Comparison of ENCODE assay signal across 24 cellular contexts in genomic region chr12:12947902-12948301, GRCh38. TPM values are rescaled to one million over a fixed set of nuclear protein-coding genes. Genes with fewer than 3 reads are reported as not detected.
DNase-seq lines count a peak whose midpoint lies in the region; TF ChIP-seq lines count a peak whose summit lies in the region.
"Had no signal": no experiment of that assay in that cellular context is flagged by ENCODE, and none has a peak within 500 bp of the region (broad histone marks: within the 10 kb centered on the region; RNA-seq: fewer than 3 reads in every experiment).

No MANE protein-coding gene starts in this region.

- TF ChIP-seq CTCF in liver (IDR thresholded peaks at IDR 0.05; ENCODE audit: low read depth, low read length, missing input control) (no peak), chondrocyte (IDR thresholded peaks at IDR 0.05) (no peak)

- no peaks in the 10 kb centered on the region for H3K36me3 ChIP-seq in liver (ENCODE audit: control insufficient read depth in 4 of 4, insufficient read depth in 3 of 4, low read depth in 1 of 4, low read length in 3 of 4)
- H3K36me3 ChIP-seq: SJCRH30 had no signal

- no peak overlapping the region for H3K4me3 Mint-ChIP-seq in chondrocyte (ENCODE audit: unreplicated experiment)
- H3K4me3 Mint-ChIP-seq: CD4-positive, alpha-beta memory T cell had no signal

- no peak overlapping the region for H3K4me3 ChIP-seq in liver (ENCODE audit: low read depth in 1 of 3, low read length in 3 of 3)
- H3K4me3 ChIP-seq: A549, SJCRH30 had no signal

- WGBS in liver = 36% methylated on average over 4 of the region's 4 CpGs

- no peak overlapping the region for H3K9ac ChIP-seq in liver (ENCODE audit: low read depth in 1 of 2, low read length in 2 of 2)

- H3K4me1 ChIP-seq in liver (ENCODE audit: control insufficient read depth in 4 of 4, insufficient read depth in 4 of 4, low read length in 3 of 4) = peaks cover 0 to 7% (median 5%) of the 10 kb centered on the region in 4 donors

- no peaks in the 10 kb centered on the region for H3K4me1 Mint-ChIP-seq in chondrocyte (ENCODE audit: low read depth)
- H3K4me1 Mint-ChIP-seq: CD4-positive, alpha-beta memory T cell had no signal

- H3K9me3 ChIP-seq in liver (ENCODE audit: control insufficient read depth in 4 of 4, low read length in 3 of 4) = no peaks in the 10 kb centered on the region
- H3K9me3 ChIP-seq: A549, SJCRH30 had no signal

- TF ChIP-seq RAD21 in liver (IDR thresholded peaks at IDR 0.05) = no peak

- H3K36me3 Mint-ChIP-seq in chondrocyte (ENCODE audit: low read depth) = no peaks in the 10 kb centered on the region
- H3K36me3 Mint-ChIP-seq: CD4-positive, alpha-beta memory T cell had no signal

- H3K9me3 Mint-ChIP-seq in chondrocyte (ENCODE audit: low read depth) = no peaks in the 10 kb centered on the region
- H3K9me3 Mint-ChIP-seq: CD4-positive, alpha-beta memory T cell had no signal

- no peaks in the 10 kb centered on the region for H3K27me3 Mint-ChIP-seq in chondrocyte (ENCODE audit: low read depth)

- H3K27ac ChIP-seq in angular gyrus (ENCODE audit: low read depth, low read length) (peak overlapping the region; percentile 94), liver (ENCODE audit: low read depth in 1 of 2, low read length in 2 of 2) (no peak overlapping the region), substantia nigra (ENCODE audit: low read depth, low read length, poor library complexity, severe bottlenecking) (peak overlapping the region; percentile 94)
- H3K27ac ChIP-seq: A549, HL-60, SJCRH30 had no signal

- DNase-seq in fibroblast of peridontal ligament (ENCODE audit: extremely low read depth) (peak; percentile 15), substantia nigra (lab: John Stamatoyannopoulos, UW) (no peak), chondrocyte (ENCODE audit: low spot score) (no peak), iPS-NIHi11 (ENCODE audit: low spot score) (no peak), LoVo (ENCODE audit: low spot score) (no peak)
- DNase-seq: C1 segment of cervical spinal cord; CD4-positive, alpha-beta memory T cell; COR-L47; NCI-H1092 treated with DMSO at 0.1 percent for 48 hours; NCI-H1436; NCI-H187; NCI-H2081 treated with DMSO at 0.1 percent for 48 hours; NCI-H2171; NCI-H226; NCI-H510A treated with DMSO at 0.1 percent for 48 hours; NK-92 treated with Interleukin-12 subunit alpha and Interleukin-12 subunit beta, amount 100 ng/mL, for 24 hours; PC-3; SJCRH30 had no signal

- no peak overlapping the region for H3K27ac Mint-ChIP-seq in chondrocyte (ENCODE audit: unreplicated experiment)
- H3K27ac Mint-ChIP-seq: CD4-positive, alpha-beta memory T cell had no signal

- no peaks in the 10 kb centered on the region for H3K27me3 ChIP-seq in liver (ENCODE audit: control insufficient read depth in 4 of 4, insufficient read depth in 4 of 4, low read length in 3 of 4)
- H3K27me3 ChIP-seq: SJCRH30 had no signal

TF ChIP-seq in liver, 16 proteins besides CTCF, POLR2A, EP300 and RAD21:
- TF ChIP-seq TAF1 (conservative IDR thresholded peaks at IDR 0.05) (no peak), SP1 (IDR thresholded peaks at IDR 0.05) (peak; percentile 14), HNF4A (conservative IDR thresholded peaks at IDR 0.05) (peak; percentile 35 to 69), NR2F2 (IDR thresholded peaks at IDR 0.05) (no peak), ATF3 (IDR thresholded peaks at IDR 0.05) (no peak), RXRA (IDR thresholded peaks at IDR 0.05) (peak; percentile 5 to 19)

RNA-seq across cellular contexts. Expression of gene GPRC5D, which starts 4.1 kb away (rescaled TPM):
- total RNA-seq in liver = under 1 TPM in 1 of 2 donors, not detected in 1; 0.17 TPM
- under 1 TPM in 1 of 2 donors, not detected in 1; 0.13 TPM for polyA plus RNA-seq in liver
- not detected in 3 replicates for total RNA-seq in chondrocyte
- total RNA-seq: CD4-positive, alpha-beta memory T cell; H1; PC-3; Right ventricle myocardium inferior; SJCRH30 had no signal
- polyA plus RNA-seq: A549 had no signal

RNA-seq across cellular contexts. Expression of gene HEBP1, which starts 52.2 kb away (rescaled TPM):
- total RNA-seq in liver (10 to 100 TPM; 27.7 to 33.6 TPM), chondrocyte (39.7 to 52.3 TPM (median 50.7 TPM) in 3 replicates)
- polyA plus RNA-seq in liver = 10 to 100 TPM; 66.9 to 70.0 TPM

RNA-seq across cellular contexts. Expression of gene GPRC5A, which starts 56.5 kb away (rescaled TPM):
- total RNA-seq in liver (under 1 TPM; 0.09 to 0.17 TPM), chondrocyte (8.1 to 13.1 TPM (median 10.5 TPM) in 3 replicates)
- under 1 TPM in 1 of 2 donors, not detected in 1; 0.16 TPM for polyA plus RNA-seq in liver
- total RNA-seq: CD4-positive, alpha-beta memory T cell had no signal

Comparison
In these comparisons a context has a peak if more than half of its experiments do, and no peak if none do; other contexts are left out.
1. H3K27ac ChIP-seq: peak in angular gyrus (single experiment) and substantia nigra (single experiment); none in liver (0 of 2).